ENCODE assay signal across 17 cellular contexts in genomic region chr17:20275653-20276052, GRCh38.
A peak's percentile ranks its signal among the peaks of the same experiment; 100 is the strongest.
DNase-seq lines count a peak whose midpoint lies in the region; ATAC-seq and TF ChIP-seq lines count a peak whose summit lies in the region.
"Had no signal": no experiment of that assay in that cellular context is flagged by ENCODE, and none has a peak within 500 bp of the region (broad histone marks: within the 10 kb centered on the region; RNA-seq: fewer than 3 reads in every experiment).

No MANE protein-coding gene starts in this region.

- H3K36me3 ChIP-seq in CD8-positive, alpha-beta T cell (ENCODE audit: insufficient read depth, low read length): no peaks in the 10 kb centered on the region
- H3K36me3 ChIP-seq in naive thymus-derived CD4-positive, alpha-beta T cell (ENCODE audit: control insufficient read depth in 2 of 3, insufficient read depth in 3 of 3, low read length in 3 of 3): no peaks in the 10 kb centered on the region
- H3K36me3 ChIP-seq in PC-3 (ENCODE audit: low read depth, low read length): peaks cover 4% of the 10 kb centered on the region; the same call in 1 of the 2 replicates
- H3K36me3 ChIP-seq: Peyer's patch had no signal

- no peaks in the 10 kb centered on the region for H4K20me1 ChIP-seq in PC-3 (ENCODE audit: low read length)

- no peaks in the 10 kb centered on the region for H3K9me3 Mint-ChIP-seq in activated T-cell treated with anti-CD3 and anti-CD28 coated beads, Interleukin-2, amount 50 U/mL, for 24 hours
- H3K9me3 Mint-ChIP-seq in CD8-positive, alpha-beta T cell: no peaks in the 10 kb centered on the region
- no peaks in the 10 kb centered on the region for H3K9me3 Mint-ChIP-seq in T-helper 2 cell treated with Interferon-gamma antibody and Interleukin-4, amounts not matched to agents 5 μg/mL and 100 μg/mL, for 36 hours
- peaks cover 0 to 2% (median 0%) of the 10 kb centered on the region in 11 donors for H3K9me3 Mint-ChIP-seq in naive thymus-derived CD4-positive, alpha-beta T cell

- no peaks in the 10 kb centered on the region for H3K9me2 ChIP-seq in PC-3 (replicated peaks; ENCODE audit: low read length)

- POLR2A ChIA-PET in CD8-positive, alpha-beta T cell (lab: Charles Lee): interaction anchor here (1.1 to 2.5 kb wide), 4 partner anchors 11 to 48 kb away, joined by 3 to 12 read pairs (median 4); no protein-coding TSS in a partner anchor
- POLR2A ChIA-PET in naive thymus-derived CD4-positive, alpha-beta T cell (lab: Charles Lee): interaction anchor here (0.6 to 1.8 kb wide), 12 partner anchors 9 to 41 kb away, joined by 3 to 6 read pairs (median 4); no protein-coding TSS in a partner anchor
- POLR2A ChIA-PET in PC-3 (lab: Charles Lee; ENCODE audit: unreplicated experiment): no interaction called here

- ATAC-seq in CD8-positive, alpha-beta T cell: no peak
- peak; percentile 45 for ATAC-seq in naive thymus-derived CD4-positive, alpha-beta T cell
- no peak for ATAC-seq in PC-3
- ATAC-seq: HepG2 had no signal

- H3K27ac Mint-ChIP-seq in activated T-cell treated with anti-CD3 and anti-CD28 coated beads, Interleukin-2, amount 50 U/mL, for 24 hours: peak overlapping the region; percentile 45
- peak overlapping the region; percentile 90 for H3K27ac Mint-ChIP-seq in CD8-positive, alpha-beta T cell
- H3K27ac Mint-ChIP-seq in T-helper 2 cell treated with Interferon-gamma antibody and Interleukin-4, amounts not matched to agents 5 μg/mL and 100 μg/mL, for 36 hours: peak overlapping the region; percentile 3
- peak overlapping the region; percentile 67 to 98 (median 95) for H3K27ac Mint-ChIP-seq in naive thymus-derived CD4-positive, alpha-beta T cell
- H3K27ac Mint-ChIP-seq: B cell had no signal

- H3K9me3 ChIP-seq in CD8-positive, alpha-beta T cell (ENCODE audit: low read length): no peaks in the 10 kb centered on the region
- no peaks in the 10 kb centered on the region for H3K9me3 ChIP-seq in naive thymus-derived CD4-positive, alpha-beta T cell (ENCODE audit: control insufficient read depth in 2 of 3, low read length in 3 of 3)
- no peaks in the 10 kb centered on the region for H3K9me3 ChIP-seq in PC-3 (ENCODE audit: low read length)
- H3K9me3 ChIP-seq: Peyer's patch had no signal

- H3F3A ChIP-seq in PC-3 (ENCODE audit: low read length, unreplicated experiment): no peaks in the 10 kb centered on the region

- no peaks in the 10 kb centered on the region for H3K27me3 ChIP-seq in CD8-positive, alpha-beta T cell (ENCODE audit: insufficient read depth, low read length)
- H3K27me3 ChIP-seq in naive thymus-derived CD4-positive, alpha-beta T cell (ENCODE audit: control insufficient read depth in 2 of 2, insufficient read depth in 2 of 2, low read length in 2 of 2): no peaks in the 10 kb centered on the region
- H3K27me3 ChIP-seq in PC-3 (ENCODE audit: low read length): no peaks in the 10 kb centered on the region
- H3K27me3 ChIP-seq: Peyer's patch had no signal

- H3K4me2 ChIP-seq in PC-3 (ENCODE audit: low read length): no peak overlapping the region
- H3K4me2 ChIP-seq: KMS-11 had no signal

- H3K27ac ChIP-seq in CD8-positive, alpha-beta T cell (ENCODE audit: low read depth, low read length): no peak overlapping the region
- H3K27ac ChIP-seq in naive thymus-derived CD4-positive, alpha-beta T cell (ENCODE audit: low read depth, low read length): peak overlapping the region; percentile 68
- no peak overlapping the region for H3K27ac ChIP-seq in PC-3 (ENCODE audit: low read length)
- H3K27ac ChIP-seq: KMS-11, Peyer's patch had no signal

- no peaks in the 10 kb centered on the region for H3K36me3 Mint-ChIP-seq in activated T-cell treated with anti-CD3 and anti-CD28 coated beads, Interleukin-2, amount 50 U/mL, for 24 hours (ENCODE audit: low read depth)
- H3K36me3 Mint-ChIP-seq in CD8-positive, alpha-beta T cell: no peaks in the 10 kb centered on the region
- H3K36me3 Mint-ChIP-seq in T-helper 2 cell treated with Interferon-gamma antibody and Interleukin-4, amounts not matched to agents 5 μg/mL and 100 μg/mL, for 36 hours (ENCODE audit: low read depth): peaks cover 4% of the 10 kb centered on the region
- peaks cover 0 to 5% (median 0%) of the 10 kb centered on the region in 5 donors for H3K36me3 Mint-ChIP-seq in naive thymus-derived CD4-positive, alpha-beta T cell

- no peak overlapping the region for H2AFZ ChIP-seq in PC-3 (ENCODE audit: low read length)

- H3K4me3 Mint-ChIP-seq in activated T-cell treated with anti-CD3 and anti-CD28 coated beads, Interleukin-2, amount 50 U/mL, for 24 hours: no peak overlapping the region
- H3K4me3 Mint-ChIP-seq in CD8-positive, alpha-beta T cell: no peak overlapping the region
- peak overlapping the region; percentile 57 for H3K4me3 Mint-ChIP-seq in T-helper 2 cell treated with Interferon-gamma antibody and Interleukin-4, amounts not matched to agents 5 μg/mL and 100 μg/mL, for 36 hours
- H3K4me3 Mint-ChIP-seq in naive thymus-derived CD4-positive, alpha-beta T cell: peak overlapping the region; percentile 59 to 86 (median 72)
- H3K4me3 Mint-ChIP-seq: B cell had no signal

- no peak for DNase-seq in activated T-cell treated with anti-CD3 and anti-CD28 coated beads, Interleukin-2, amount 50 U/mL, for 24 hours
- DNase-seq in activated T-cell treated with anti-CD3 and anti-CD28 coated beads, Interleukin-2, amount 50 U/mL, for 48 hours: no peak
- no peak for DNase-seq in CD8-positive, alpha-beta T cell
- no peak for DNase-seq in T-helper 2 cell treated with Interferon-gamma antibody and Interleukin-4, amounts not matched to agents 5 μg/mL and 100 μg/mL, for 36 hours (ENCODE audit: low spot score)
- peak in 5 of 9 donors; percentile 21 to 46 (median 27) for DNase-seq in naive thymus-derived CD4-positive, alpha-beta T cell
- no peak for DNase-seq in PC-3
- DNase-seq in SHP77 (lab: John Stamatoyannopoulos, UW): no peak
- DNase-seq: NCI-H1092 treated with DMSO at 0.1 percent for 48 hours, NCI-H1694, NCI-H2107, NCI-H446 treated with DMSO at 0.1 percent for 48 hours, NCI-H774, Peyer's patch, SHP77 treated with DMSO at 0.1 percent for 48 hours had no signal

- no TSS peak for BruUV-seq in PC-3 (replicated peaks; lab: Mats Ljungman, UMichigan)

- H3K79me2 ChIP-seq in PC-3 (ENCODE audit: low read length): no peaks in the 10 kb centered on the region

- H3K4me3 ChIP-seq in CD8-positive, alpha-beta T cell (ENCODE audit: low read depth, low read length): no peak overlapping the region
- no peak overlapping the region for H3K4me3 ChIP-seq in naive thymus-derived CD4-positive, alpha-beta T cell (ENCODE audit: low read length)
- no peak overlapping the region for H3K4me3 ChIP-seq in PC-3 (ENCODE audit: low read length)
- H3K4me3 ChIP-seq: Peyer's patch had no signal

- TF ChIP-seq CTCF in CD8-positive, alpha-beta T cell (IDR thresholded peaks at IDR 0.05): no peak
- no peak for TF ChIP-seq CTCF in PC-3 (conservative IDR thresholded peaks at IDR 0.05; ENCODE audit: low read depth, low read length)

- H3K9ac ChIP-seq in PC-3 (ENCODE audit: low read length): no peak overlapping the region
- H3K9ac ChIP-seq: KMS-11 had no signal

- H3K4me1 Mint-ChIP-seq in activated T-cell treated with anti-CD3 and anti-CD28 coated beads, Interleukin-2, amount 50 U/mL, for 24 hours (ENCODE audit: low read depth): peaks cover 82% of the 10 kb centered on the region
- H3K4me1 Mint-ChIP-seq in CD8-positive, alpha-beta T cell (ENCODE audit: low read depth): peaks cover 84% of the 10 kb centered on the region
- H3K4me1 Mint-ChIP-seq in T-helper 2 cell treated with Interferon-gamma antibody and Interleukin-4, amounts not matched to agents 5 μg/mL and 100 μg/mL, for 36 hours (ENCODE audit: low read depth): peaks cover 71% of the 10 kb centered on the region
- peaks cover 60 to 100% (median 96%) of the 10 kb centered on the region in 7 donors for H3K4me1 Mint-ChIP-seq in naive thymus-derived CD4-positive, alpha-beta T cell

- CTCF ChIA-PET in CD8-positive, alpha-beta T cell (lab: Charles Lee): interaction anchor here (0.7 to 2.4 kb wide), 3 partner anchors 14 to 48 kb away, joined by 3 to 10 read pairs (median 3); no protein-coding TSS in a partner anchor
- CTCF ChIA-PET in naive thymus-derived CD4-positive, alpha-beta T cell (lab: Charles Lee): interaction anchor here (0.6 to 2.5 kb wide), 8 partner anchors 9 to 558 kb away, joined by 3 to 15 read pairs (median 3); no protein-coding TSS in a partner anchor
- CTCF ChIA-PET in PC-3 (lab: Charles Lee): no interaction called here

- intact Hi-C loops in CD8-positive, alpha-beta T cell (cut with DNase I, micrococcal nuclease): loop anchor here in 1 of 2 experiments (1.0 kb wide), 1 partner anchor 8 kb away; no protein-coding TSS in a partner anchor
- intact Hi-C loops in naive thymus-derived CD4-positive, alpha-beta T cell (cut with micrococcal nuclease): loop anchor here (2.0 to 5.0 kb wide), 3 partner anchors 13 to 118 kb away; no protein-coding TSS in a partner anchor
- intact Hi-C loops in PC-3 (cut with micrococcal nuclease): no loop called here

- peaks cover 76% of the 10 kb centered on the region for H3K4me1 ChIP-seq in CD8-positive, alpha-beta T cell (ENCODE audit: insufficient read depth, low read length)
- peaks cover 6 to 75% of the 10 kb centered on the region in 2 donors for H3K4me1 ChIP-seq in naive thymus-derived CD4-positive, alpha-beta T cell (ENCODE audit: control insufficient read depth in 2 of 2, insufficient read depth in 2 of 2, low read length in 2 of 2)
- H3K4me1 ChIP-seq in PC-3 (ENCODE audit: insufficient read depth, low read length): peaks cover 16% of the 10 kb centered on the region
- H3K4me1 ChIP-seq: Peyer's patch had no signal

- H3K27me3 Mint-ChIP-seq in activated T-cell treated with anti-CD3 and anti-CD28 coated beads, Interleukin-2, amount 50 U/mL, for 24 hours: no peaks in the 10 kb centered on the region
- no peaks in the 10 kb centered on the region for H3K27me3 Mint-ChIP-seq in CD8-positive, alpha-beta T cell (ENCODE audit: low read depth)
- no peaks in the 10 kb centered on the region for H3K27me3 Mint-ChIP-seq in T-helper 2 cell treated with Interferon-gamma antibody and Interleukin-4, amounts not matched to agents 5 μg/mL and 100 μg/mL, for 36 hours (ENCODE audit: low read depth)
- no peaks in the 10 kb centered on the region for H3K27me3 Mint-ChIP-seq in naive thymus-derived CD4-positive, alpha-beta T cell
- H3K27me3 Mint-ChIP-seq: B cell had no signal

Comparison
In these comparisons a context has a peak if more than half of its experiments do, and no peak if none do; other contexts are left out.
1. DNase-seq: peak in naive thymus-derived CD4-positive, alpha-beta T cell (5 of 9); none in activated T-cell treated with anti-CD3 and anti-CD28 coated beads, Interleukin-2, amount 50 U/mL, for 24 hours (single experiment), activated T-cell treated with anti-CD3 and anti-CD28 coated beads, Interleukin-2, amount 50 U/mL, for 48 hours (0 of 2), CD8-positive, alpha-beta T cell (0 of 7), T-helper 2 cell treated with Interferon-gamma antibody and Interleukin-4, amounts not matched to agents 5 μg/mL and 100 μg/mL, for 36 hours (single experiment), PC-3 (single experiment) and SHP77 (0 of 2).
2. H3K27ac Mint-ChIP-seq: peak in every context shown above with its lines; median percentile 95 in naive thymus-derived CD4-positive, alpha-beta T cell; 90 in CD8-positive, alpha-beta T cell; 45 in activated T-cell treated with anti-CD3 and anti-CD28 coated beads, Interleukin-2, amount 50 U/mL, for 24 hours; 3 in T-helper 2 cell treated with Interferon-gamma antibody and Interleukin-4, amounts not matched to agents 5 μg/mL and 100 μg/mL, for 36 hours.
3. H3K4me3 Mint-ChIP-seq: peak in T-helper 2 cell treated with Interferon-gamma antibody and Interleukin-4, amounts not matched to agents 5 μg/mL and 100 μg/mL, for 36 hours (single experiment) and naive thymus-derived CD4-positive, alpha-beta T cell (10 of 10); none in activated T-cell treated with anti-CD3 and anti-CD28 coated beads, Interleukin-2, amount 50 U/mL, for 24 hours (single experiment) and CD8-positive, alpha-beta T cell (single experiment).